In genomic region chr4:103008875-103009729, GRCh38 we compare ENCODE assay signal across 8 cellular contexts. TPM values are rescaled to one million over a fixed set of nuclear protein-coding genes. Genes with fewer than 3 reads are reported as not detected.
DNase-seq lines count a peak whose midpoint lies in the region; ATAC-seq, FAIRE-seq and TF ChIP-seq lines count a peak whose summit lies in the region.

No MANE protein-coding gene starts in this region.

- H3K4me3 ChIP-seq in SK-N-SH (ENCODE audit: low read depth in 2 of 2, low read length in 1 of 2): no peak overlapping the region; a peak in 1 of 4 replicates
- no peak overlapping the region for H3K4me3 ChIP-seq in esophagus muscularis mucosa
- no peak overlapping the region for H3K4me3 ChIP-seq in naive thymus-derived CD4-positive, alpha-beta T cell (ENCODE audit: low read length)

- POLR2A ChIA-PET in SK-N-SH (lab: Yijun Ruan, JAX): no interaction called here
- POLR2A ChIA-PET in naive thymus-derived CD4-positive, alpha-beta T cell (lab: Charles Lee): interaction anchor here (1.2 kb wide), 1 partner anchor 10 kb away, joined by 3 read pairs; no protein-coding TSS in a partner anchor

- TF ChIP-seq EP300 in SK-N-SH (IDR thresholded peaks at IDR 0.05; ENCODE audit: borderline replicate concordance in 1 of 2, low read depth in 1 of 2, low read length in 1 of 2): no peak
- no peak for TF ChIP-seq EP300 in esophagus muscularis mucosa (IDR thresholded peaks at IDR 0.05)

- H3K9me2 ChIP-seq in SK-N-SH: no peaks in the 10 kb centered on the region

- no peak for DNase-seq in H54 (ENCODE audit: insufficient read length, low spot score)
- peak; percentile 68 for DNase-seq in LoVo (ENCODE audit: low spot score)
- peak; percentile 54 for DNase-seq in SK-N-SH
- no peak for DNase-seq in esophagus muscularis mucosa (ENCODE audit: extremely low spot score)
- DNase-seq in naive thymus-derived CD4-positive, alpha-beta T cell: peak in 7 of 9 donors; percentile 39 to 67 (median 56)
- no peak for DNase-seq in GM19238 (ENCODE audit: insufficient read length, low spot score)

- H3K79me2 ChIP-seq in SK-N-SH (ENCODE audit: insufficient read depth): no peaks in the 10 kb centered on the region

- peak; percentile 97 for TF ChIP-seq RAD21 in SK-N-SH (IDR thresholded peaks at IDR 0.05; ENCODE audit: low read length)

- TF ChIP-seq CTCF in 22Rv1 (IDR thresholded peaks at IDR 0.05): peak; percentile 83
- peak; percentile 82 for TF ChIP-seq CTCF in SK-N-SH (IDR thresholded peaks at IDR 0.05)
- peak; percentile 62 to 73 (median 70) for TF ChIP-seq CTCF in esophagus muscularis mucosa (IDR thresholded peaks at IDR 0.05)

- no peak overlapping the region for H3K9ac ChIP-seq in SK-N-SH

- FAIRE-seq in G401.6 (lab: Jason Lieb, UNC): peak; percentile 98
- FAIRE-seq in H54 (lab: Jason Lieb, UNC): peak; percentile 85

- no peaks in the 10 kb centered on the region for H3K36me3 ChIP-seq in SK-N-SH (replicated peaks in 1 of 2; ENCODE audit: control insufficient read depth in 1 of 2, insufficient read depth in 2 of 2, low read length in 1 of 2)
- no peaks in the 10 kb centered on the region for H3K36me3 ChIP-seq in esophagus muscularis mucosa
- H3K36me3 ChIP-seq in naive thymus-derived CD4-positive, alpha-beta T cell (ENCODE audit: control insufficient read depth in 2 of 3, insufficient read depth in 3 of 3, low read length in 3 of 3): no peaks in the 10 kb centered on the region

- H3K4me2 ChIP-seq in SK-N-SH: no peak overlapping the region

- peak; percentile 93 for ATAC-seq in naive thymus-derived CD4-positive, alpha-beta T cell

- H3K4me1 Mint-ChIP-seq in naive thymus-derived CD4-positive, alpha-beta T cell: peaks cover 0 to 3% (median 0%) of the 10 kb centered on the region in 7 donors

- intact Hi-C loops in esophagus muscularis mucosa (cut with DNase I): no loop called here
- intact Hi-C loops in naive thymus-derived CD4-positive, alpha-beta T cell (cut with micrococcal nuclease): loop anchor here (1.0 to 5.0 kb wide), 16 partner anchors 82 to 752 kb away; partner anchors contain the start of genes BDH2 (in 1 of the 2), MANBA (in 1 of the 2), NFKB1 (in 1 of the 2) and SLC39A8 (in 1 of the 2)

- H3K27me3 Mint-ChIP-seq in naive thymus-derived CD4-positive, alpha-beta T cell: peaks cover 0 to 14% (median 0%) of the 10 kb centered on the region in 5 donors

- peaks cover 7 to 12% of the 10 kb centered on the region in 2 experiments; a peak in 3 of 4 replicates for H3K4me1 ChIP-seq in SK-N-SH (ENCODE audit: control insufficient read depth in 1 of 2, insufficient read depth in 2 of 2, low read depth in 1 of 2, low read length in 1 of 2)
- peaks cover 19 to 29% (median 21%) of the 10 kb centered on the region in 4 donors for H3K4me1 ChIP-seq in esophagus muscularis mucosa
- no peaks in the 10 kb centered on the region for H3K4me1 ChIP-seq in naive thymus-derived CD4-positive, alpha-beta T cell (ENCODE audit: control insufficient read depth in 2 of 2, insufficient read depth in 2 of 2, low read length in 2 of 2)

- WGBS in SK-N-SH (ENCODE audit: low lambda C conversion rate): 76% methylated on average over 15 of the region's 15 CpGs
- WGBS in esophagus muscularis mucosa: 70% methylated on average over 15 of the region's 15 CpGs

- H3K27ac Mint-ChIP-seq in naive thymus-derived CD4-positive, alpha-beta T cell: no peak overlapping the region

- H3K9me3 Mint-ChIP-seq in naive thymus-derived CD4-positive, alpha-beta T cell: no peaks in the 10 kb centered on the region

- H3K4me3 Mint-ChIP-seq in naive thymus-derived CD4-positive, alpha-beta T cell: no peak overlapping the region

- H3K9me3 ChIP-seq in SK-N-SH (no peaks in the 10 kb centered on the region), esophagus muscularis mucosa (no peaks in the 10 kb centered on the region)
- no peaks in the 10 kb centered on the region for H3K9me3 ChIP-seq in naive thymus-derived CD4-positive, alpha-beta T cell (ENCODE audit: control insufficient read depth in 2 of 3, low read length in 3 of 3)

- H3K27ac ChIP-seq in 22Rv1: no peak overlapping the region
- H3K27ac ChIP-seq in SK-N-SH (ENCODE audit: low read depth in 2 of 2, low read length in 1 of 2): no peak overlapping the region
- no peak overlapping the region for H3K27ac ChIP-seq in esophagus muscularis mucosa (replicated peaks in 1 of 4)
- H3K27ac ChIP-seq in naive thymus-derived CD4-positive, alpha-beta T cell (ENCODE audit: low read depth, low read length): no peak overlapping the region

- H4K20me1 ChIP-seq in SK-N-SH (ENCODE audit: insufficient read depth): no peaks in the 10 kb centered on the region

- no peaks in the 10 kb centered on the region for H3K36me3 Mint-ChIP-seq in naive thymus-derived CD4-positive, alpha-beta T cell

- H3K27me3 ChIP-seq in SK-N-SH (ENCODE audit: insufficient read depth): no peaks in the 10 kb centered on the region
- H3K27me3 ChIP-seq in esophagus muscularis mucosa: no peaks in the 10 kb centered on the region
- no peaks in the 10 kb centered on the region for H3K27me3 ChIP-seq in naive thymus-derived CD4-positive, alpha-beta T cell (ENCODE audit: control insufficient read depth in 2 of 2, insufficient read depth in 2 of 2, low read length in 2 of 2)

- H2AFZ ChIP-seq in SK-N-SH (ENCODE audit: low read depth): no peak overlapping the region

- no peaks in the 10 kb centered on the region for H3F3A ChIP-seq in SK-N-SH (replicated peaks; ENCODE audit: insufficient read depth)

- CTCF ChIA-PET in SK-N-SH (lab: Yijun Ruan, JAX): interaction anchor here (0.6 to 3.1 kb wide), 28 partner anchors 9 to 594 kb away, joined by 3 to 14 read pairs (median 4); partner anchors contain the start of genes BDH2 and UBE2D3
- CTCF ChIA-PET in naive thymus-derived CD4-positive, alpha-beta T cell (lab: Charles Lee): interaction anchor here (0.6 to 3.2 kb wide), 11 partner anchors 9 to 663 kb away, joined by 3 to 20 read pairs (median 5); partner anchors contain the start of genes SLC9B1 and UBE2D3

- TF ChIP-seq POLR2A in H54 (IDR thresholded peaks at IDR 0.05; ENCODE audit: low read depth, low read length): no peak
- TF ChIP-seq POLR2A in esophagus muscularis mucosa (IDR thresholded peaks at IDR 0.05; ENCODE audit: low read depth): no peak

TF ChIP-seq in SK-N-SH, 30 proteins besides CTCF, POLR2A, EP300 and RAD21 (continues in another document):
- TF ChIP-seq POLR2AphosphoS5 (IDR thresholded peaks at IDR 0.05; ENCODE audit: low read depth, low read length) (no peak), RCOR1 (IDR thresholded peaks at IDR 0.05; ENCODE audit: low read length) (0 out of 2 replicates have a peak, but pooled peaks have one; percentile 36), USF1 (IDR thresholded peaks at IDR 0.05; ENCODE audit: borderline replicate concordance, low read depth) (no peak), FOSL2 (IDR thresholded peaks at IDR 0.05; ENCODE audit: borderline replicate concordance, low read depth) (no peak), SMC3 (IDR thresholded peaks at IDR 0.05; ENCODE audit: low read depth, low read length) (peak; percentile 88), NFIC (IDR thresholded peaks at IDR 0.05; ENCODE audit: borderline replicate concordance) (no peak), REST (IDR thresholded peaks at IDR 0.05; ENCODE audit: low read depth, low read length) (no peak), JUND (IDR thresholded peaks at IDR 0.05) (no peak)

RNA-seq across cellular contexts. Expression of gene SLC9B1, which starts 10.4 kb away (rescaled TPM):
- 0.21 and 0.37 TPM in 2 replicates for polyA plus RNA-seq in SK-N-SH (2012; rRNA removed)
- polyA plus RNA-seq in SK-N-SH (2012; cell fraction: cytosol; rRNA removed): 0.27 and 0.37 TPM in 2 replicates
- polyA plus RNA-seq in SK-N-SH (2012; cell fraction: nucleus; rRNA removed): 0.39 and 0.46 TPM in 2 replicates
- 1 to 10 TPM in 1 of 4 donors, under 1 TPM in 2, not detected in 1; 0.29 to 1.3 (median 0.99) TPM for total RNA-seq in esophagus muscularis mucosa
- total RNA-seq in naive thymus-derived CD4-positive, alpha-beta T cell: 1 to 10 TPM; 1.4 to 7.2 (median 3.9) TPM
- polyA plus RNA-seq in naive thymus-derived CD4-positive, alpha-beta T cell: 1 to 10 TPM; 1.7 to 3.4 TPM

Comparison
In these comparisons a context has a peak if more than half of its experiments do, and no peak if none do; other contexts are left out.
1. DNase-seq: peak in LoVo (single experiment), SK-N-SH (single experiment) and naive thymus-derived CD4-positive, alpha-beta T cell (7 of 9); none in H54 (single experiment), esophagus muscularis mucosa (single experiment) and GM19238 (single experiment).
2. Peak in every context shown above with its lines, with median percentiles within 50 percentile points of each other: CTCF ChIP-seq.